ENCODE assay signal across 18 cellular contexts in the genomic region with DNA sequence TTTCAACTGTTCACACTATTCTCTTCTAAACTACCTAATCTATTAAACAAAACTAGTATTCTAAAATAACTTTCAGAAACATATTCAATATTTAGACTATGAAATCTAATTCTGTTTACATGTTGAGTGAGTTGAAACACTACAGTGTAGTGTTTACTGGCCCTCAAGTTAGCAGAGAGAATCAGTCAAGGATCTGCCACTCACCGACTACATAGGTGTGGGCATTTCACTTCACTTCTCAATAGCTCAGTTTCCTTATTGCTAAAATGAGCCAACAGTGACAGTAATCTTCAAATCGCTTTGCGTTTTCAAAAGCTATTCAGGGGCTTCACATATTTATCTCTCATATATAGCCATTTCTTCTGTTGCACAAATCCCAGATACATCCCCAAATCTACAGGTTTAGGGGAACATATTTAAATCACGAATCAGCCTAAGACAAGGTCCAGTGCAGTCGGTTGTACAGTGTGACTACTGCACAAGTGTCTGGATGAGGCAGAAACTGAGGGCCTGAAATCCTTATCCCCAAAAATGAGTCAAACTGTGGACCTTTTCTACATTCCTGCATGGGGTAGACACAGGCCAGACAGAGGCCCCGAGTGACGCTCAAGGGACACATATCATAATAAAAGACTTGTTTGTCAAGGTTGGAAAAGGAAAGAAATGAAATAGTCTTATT.
DNase-seq lines count a peak whose midpoint lies in the region; ATAC-seq and TF ChIP-seq lines count a peak whose summit lies in the region.
"Had no signal": no experiment of that assay in that cellular context is flagged by ENCODE, and none has a peak within 500 bp of the region (broad histone marks: within the 10 kb centered on the region; RNA-seq: fewer than 3 reads in every experiment).

No MANE protein-coding gene starts in this region.

- DNase-seq in DMS53 (lab: John Stamatoyannopoulos, UW) (peak; percentile 1), DMS53 treated with DMSO at 0.1 percent for 48 hours (lab: John Stamatoyannopoulos, UW; ENCODE audit: unreplicated experiment) (no peak), cardiac fibroblast (ENCODE audit: low read depth in 2 of 2) (peak; percentile 28 to 87), lower lobe of right lung (no peak), erythroblast (lab: John Stamatoyannopoulos, UW) (no peak)
- no peak for DNase-seq in stimulated activated naive CD8-positive, alpha-beta T cell treated with anti-CD3 and anti-CD28 coated beads, Interleukin-15, amount 100 ng/mL, for 72 hours
- DNase-seq: activated CD4-positive, alpha-beta T cell treated with anti-CD3 and anti-CD28 coated beads for 4 hours; activated naive CD4-positive, alpha-beta T cell treated with anti-CD3 and anti-CD28 coated beads for 36 hours; CD4-positive, CD25-positive, alpha-beta regulatory T cell; DMS79 treated with DMSO at 0.1 percent for 48 hours; NCI-H1105 treated with DMSO at 0.1 percent for 48 hours; ovary; SHP77; stimulated activated CD4-positive, alpha-beta T cell treated with anti-CD3 and anti-CD28 coated beads, Interleukin-4, amount 100 ng/mL, for 24 hours; stimulated activated CD8-positive, alpha-beta memory T cell treated with anti-CD3 and anti-CD28 coated beads, Interleukin-4, amount 100 ng/mL, for 48 hours; T-helper 2 cell had no signal

- TF ChIP-seq CTCF in cardiac fibroblast (IDR thresholded peaks at IDR 0.05; ENCODE audit: low read depth, low read length) = no peak
- TF ChIP-seq CTCF in lower lobe of right lung (IDR thresholded peaks at IDR 0.05) = no peak

- no peaks in the 10 kb centered on the region for H3K27me3 Mint-ChIP-seq in stimulated activated naive CD8-positive, alpha-beta T cell treated with anti-CD3 and anti-CD28 coated beads, Interleukin-15, amount 100 ng/mL, for 72 hours
- H3K27me3 Mint-ChIP-seq: CD4-positive, CD25-positive, alpha-beta regulatory T cell had no signal

- TF ChIP-seq POLR2A in erythroblast (IDR thresholded peaks at IDR 0.05; ENCODE audit: low read length) = no peak

- no peaks in the 10 kb centered on the region for H3K9me3 ChIP-seq in lower lobe of right lung
- H3K9me3 ChIP-seq: ovary had no signal

- H3K4me3 ChIP-seq in cardiac fibroblast (replicated peaks in 1 of 2; ENCODE audit: low read depth in 2 of 2, low read length in 2 of 2) (no peak overlapping the region), lower lobe of right lung (no peak overlapping the region)
- H3K4me3 ChIP-seq: ovary had no signal

- H3K36me3 ChIP-seq in lower lobe of right lung = no peaks in the 10 kb centered on the region
- H3K36me3 ChIP-seq: ovary had no signal

- intact Hi-C loops in lower lobe of right lung (cut with DNase I) = no loop called here

- H3K4me1 ChIP-seq in lower lobe of right lung = peaks cover 20% of the 10 kb centered on the region

- no peaks in the 10 kb centered on the region for H3K9me3 Mint-ChIP-seq in stimulated activated naive CD8-positive, alpha-beta T cell treated with anti-CD3 and anti-CD28 coated beads, Interleukin-15, amount 100 ng/mL, for 72 hours
- H3K9me3 Mint-ChIP-seq: activated naive CD4-positive, alpha-beta T cell treated with anti-CD3 and anti-CD28 coated beads for 36 hours; CD4-positive, CD25-positive, alpha-beta regulatory T cell had no signal

- no peak overlapping the region for H3K4me3 Mint-ChIP-seq in stimulated activated naive CD8-positive, alpha-beta T cell treated with anti-CD3 and anti-CD28 coated beads, Interleukin-15, amount 100 ng/mL, for 72 hours
- H3K4me3 Mint-ChIP-seq: activated naive CD4-positive, alpha-beta T cell treated with anti-CD3 and anti-CD28 coated beads for 36 hours; CD4-positive, CD25-positive, alpha-beta regulatory T cell had no signal

- no peaks in the 10 kb centered on the region for H3K27me3 ChIP-seq in lower lobe of right lung (ENCODE audit: low read depth)
- H3K27me3 ChIP-seq: ovary had no signal

- peaks cover 13% of the 10 kb centered on the region for H3K4me1 Mint-ChIP-seq in stimulated activated naive CD8-positive, alpha-beta T cell treated with anti-CD3 and anti-CD28 coated beads, Interleukin-15, amount 100 ng/mL, for 72 hours

- H3K27ac Mint-ChIP-seq in stimulated activated naive CD8-positive, alpha-beta T cell treated with anti-CD3 and anti-CD28 coated beads, Interleukin-15, amount 100 ng/mL, for 72 hours = no peak overlapping the region
- H3K27ac Mint-ChIP-seq: activated naive CD4-positive, alpha-beta T cell treated with anti-CD3 and anti-CD28 coated beads for 36 hours; CD4-positive, CD25-positive, alpha-beta regulatory T cell had no signal

- no peak overlapping the region for H3K27ac ChIP-seq in lower lobe of right lung
- H3K27ac ChIP-seq: ovary had no signal

- ATAC-seq in lower lobe of right lung (peak; percentile 48 to 89), HG03025 (IDR thresholded peaks at IDR 0.05; ENCODE audit: low FRiP score, unreplicated experiment) (no peak), HG03354 (IDR thresholded peaks at IDR 0.05; ENCODE audit: poor library complexity, severe bottlenecking, unreplicated experiment) (no peak)
- no peak for ATAC-seq in stimulated activated naive CD8-positive, alpha-beta T cell treated with anti-CD3 and anti-CD28 coated beads, Interleukin-15, amount 100 ng/mL, for 72 hours

Comparison
In these comparisons a context has a peak if more than half of its experiments do, and no peak if none do; other contexts are left out.
1. DNase-seq: peak in DMS53 (single experiment) and cardiac fibroblast (2 of 2); none in DMS53 treated with DMSO at 0.1 percent for 48 hours (single experiment), lower lobe of right lung (single experiment), stimulated activated naive CD8-positive, alpha-beta T cell treated with anti-CD3 and anti-CD28 coated beads, Interleukin-15, amount 100 ng/mL, for 72 hours (0 of 2) and erythroblast (0 of 2).
2. ATAC-seq: peak in lower lobe of right lung (2 of 2); none in stimulated activated naive CD8-positive, alpha-beta T cell treated with anti-CD3 and anti-CD28 coated beads, Interleukin-15, amount 100 ng/mL, for 72 hours (single experiment), HG03025 (single experiment) and HG03354 (single experiment).